In genomic region chr22:17158568-17159503, GRCh38 we compare ENCODE assay signal across 8 cellular contexts. TPM values are rescaled to one million over a fixed set of nuclear protein-coding genes. Genes with fewer than 3 reads are reported as not detected.
DNase-seq lines count a peak whose midpoint lies in the region; TF ChIP-seq lines count a peak whose summit lies in the region.

TSS of gene HDHD5 (minus strand) at chr22:17159277. CDS start at chr22:17159251, 26 bp downstream.

- peak within 1 kb of the TSS; percentile 89 for H3K4me2 ChIP-seq in neural progenitor cell

- H3K9me3 ChIP-seq in MG63 (no peaks in the 10 kb centered on the region), neural progenitor cell (ENCODE audit: low read depth) (no peaks in the 10 kb centered on the region), stomach (no peaks in the 10 kb centered on the region)

- H3K79me2 ChIP-seq in neural progenitor cell (ENCODE audit: low read depth): peaks cover 46% of the 10 kb centered on the region

- H3K27ac Mint-ChIP-seq in neural progenitor cell: no peak within 1 kb of the TSS

- peaks cover 46% of the 10 kb centered on the region for H4K20me1 ChIP-seq in neural progenitor cell (ENCODE audit: low read depth)

- DNase-seq in EL (peak; percentile 91), H7 (peak; percentile 98), MG63 (peak; percentile 89), SIG-M5 (lab: John Stamatoyannopoulos, UW) (peak; percentile 13), foreskin fibroblast (peak; percentile 89 to 97), neural progenitor cell (ENCODE audit: low spot score) (peak; percentile 94), stomach (peak; percentile 93)
- DNase-seq in activated gamma-delta T cell treated with anti-CD3 and anti-CD28 coated beads, Interleukin-2, amount 50 U/mL, for 16 hours (ENCODE audit: low read depth): peak; percentile 83

- H2AFZ ChIP-seq in neural progenitor cell (replicated peaks): peak within 1 kb of the TSS; percentile 93

- peak within 1 kb of the TSS; percentile 83 for H3K4me3 ChIP-seq in H7 (ENCODE audit: insufficient read depth, low read depth, low read length)
- H3K4me3 ChIP-seq in MG63: peak within 1 kb of the TSS; percentile 76
- peak within 1 kb of the TSS; percentile 74 to 82 for H3K4me3 ChIP-seq in foreskin fibroblast (ENCODE audit: low read depth in 1 of 2, low read length in 2 of 2)
- peak within 1 kb of the TSS; percentile 71 for H3K4me3 ChIP-seq in neural progenitor cell
- H3K4me3 ChIP-seq in stomach: peak within 1 kb of the TSS; percentile 66 to 89 (median 70)

- WGBS in stomach, 5 donors: 0% methylated on average over 5 to 114 of the region's 114 CpGs

- no peak for TF ChIP-seq EP300 in stomach (IDR thresholded peaks at IDR 0.05)

- H3K4me1 Mint-ChIP-seq in neural progenitor cell: peaks cover 20% of the 10 kb centered on the region

- no peaks in the 10 kb centered on the region; the same call in 1 of the 2 replicates for H3K36me3 ChIP-seq in H7 (replicated peaks; ENCODE audit: control insufficient read depth, insufficient read depth, low read length)
- peaks cover 10% of the 10 kb centered on the region for H3K36me3 ChIP-seq in MG63
- no peaks in the 10 kb centered on the region for H3K36me3 ChIP-seq in neural progenitor cell
- H3K36me3 ChIP-seq in stomach: no peaks in the 10 kb centered on the region

- peaks cover 19% of the 10 kb centered on the region for H3F3A ChIP-seq in neural progenitor cell (ENCODE audit: low read depth)

- peak within 1 kb of the TSS; percentile 91 for H3K4me3 Mint-ChIP-seq in neural progenitor cell

- peaks cover 4% of the 10 kb centered on the region for H3K36me3 Mint-ChIP-seq in neural progenitor cell

- no peak for TF ChIP-seq CTCF in foreskin fibroblast (IDR thresholded peaks at IDR 0.05; ENCODE audit: low read depth, low read length)
- no peak for TF ChIP-seq CTCF in neural progenitor cell (IDR thresholded peaks at IDR 0.05)
- TF ChIP-seq CTCF in stomach (IDR thresholded peaks at IDR 0.05): no peak

- TF ChIP-seq POLR2A in stomach (IDR thresholded peaks at IDR 0.05): no peak

- H3K27ac ChIP-seq in neural progenitor cell: peak within 1 kb of the TSS; percentile 55
- peak within 1 kb of the TSS; percentile 90 to 98 (median 93) for H3K27ac ChIP-seq in stomach

- intact Hi-C loops in stomach (cut with DNase I; ENCODE audit: low total_unique reads): no loop called here

- H3K9ac ChIP-seq in neural progenitor cell: no peak within 1 kb of the TSS

- H3K27me3 ChIP-seq in H7 (ENCODE audit: control insufficient read depth, insufficient read depth, low read length) (no peaks in the 10 kb centered on the region), MG63 (no peaks in the 10 kb centered on the region), neural progenitor cell (no peaks in the 10 kb centered on the region), stomach (no peaks in the 10 kb centered on the region)

- H3K27me3 Mint-ChIP-seq in neural progenitor cell (ENCODE audit: insufficient read depth, low read depth): no peaks in the 10 kb centered on the region

- no peaks in the 10 kb centered on the region for H3K9me3 Mint-ChIP-seq in neural progenitor cell

- H3K4me1 ChIP-seq in neural progenitor cell: peaks cover 13% of the 10 kb centered on the region
- peaks cover 20 to 55% (median 39%) of the 10 kb centered on the region in 4 donors for H3K4me1 ChIP-seq in stomach

RNA-seq across cellular contexts. Expression of gene HDHD5, which starts in this region (rescaled TPM):
- 127 and 142 TPM in 2 replicates for total RNA-seq in H7 (2014; rRNA removed; shearing (Covaris generic))
- 88.1 and 148 TPM in 2 replicates for total RNA-seq in MG63 (2014; rRNA removed; shearing (Covaris generic); ENCODE audit: low replicate concordance)
- total RNA-seq in neural progenitor cell (ENCODE audit: low replicate concordance) (39.7 and 80.3 TPM in 2 replicates), stomach (100 to 1,000 TPM in 1 of 5 donors, 10 to 100 TPM in 4; 22.8 to 190 (median 55.4) TPM)
- 10 to 100 TPM; 26.5 to 31.8 (median 30.5) TPM for polyA plus RNA-seq in stomach

Comparison
In these comparisons a context has a peak if more than half of its experiments do, and no peak if none do; other contexts are left out.
1. Peak in every context shown above with its lines: DNase-seq, H3K4me3 ChIP-seq and H3K27ac ChIP-seq.
2. DNase-seq: peak in every context shown above with its lines; median percentile 98 in H7; 94 in neural progenitor cell; 93 in foreskin fibroblast; 93 in stomach; 91 in EL; 89 in MG63; 83 in activated gamma-delta T cell treated with anti-CD3 and anti-CD28 coated beads, Interleukin-2, amount 50 U/mL, for 16 hours; 13 in SIG-M5.